In genomic region chr5:43191740-43192557, GRCh38 we compare ENCODE assay signal across 1 cellular context.
TF ChIP-seq lines count a peak whose summit lies in the region.

NIM1K (plus strand) TSS chr5:43192225; CDS start chr5:43245776, 53,551 bp downstream.

TF ChIP-seq in K562, 482 proteins besides CTCF, POLR2A, EP300 and RAD21 (continued from another document):
- TF ChIP-seq AFF4 (CRISPR knock-in tag; IDR thresholded peaks at IDR 0.05), result no peak
- no peak for TF ChIP-seq PURB (CRISPR knock-in tag; IDR thresholded peaks at IDR 0.05; ENCODE audit: low read depth)
- no peak for TF ChIP-seq KDM5B (IDR thresholded peaks at IDR 0.05; ENCODE audit: insufficient replicate concordance, low read depth, low read length)
- TF ChIP-seq ZNF449 (CRISPR knock-in tag; IDR thresholded peaks at IDR 0.05), result no peak
- TF ChIP-seq ID3 (CRISPR knock-in tag; IDR thresholded peaks at IDR 0.05), result no peak
- no peak for TF ChIP-seq ID3 (tag; IDR thresholded peaks at IDR 0.05)
- no peak for TF ChIP-seq ZBTB1 (CRISPR knock-in tag; IDR thresholded peaks at IDR 0.05; ENCODE audit: borderline replicate concordance, low read depth)
- no peak for TF ChIP-seq ZNF444 (CRISPR knock-in tag; IDR thresholded peaks at IDR 0.05)
